Comparison of ENCODE assay signal across 1 cellular context in the genomic region with DNA sequence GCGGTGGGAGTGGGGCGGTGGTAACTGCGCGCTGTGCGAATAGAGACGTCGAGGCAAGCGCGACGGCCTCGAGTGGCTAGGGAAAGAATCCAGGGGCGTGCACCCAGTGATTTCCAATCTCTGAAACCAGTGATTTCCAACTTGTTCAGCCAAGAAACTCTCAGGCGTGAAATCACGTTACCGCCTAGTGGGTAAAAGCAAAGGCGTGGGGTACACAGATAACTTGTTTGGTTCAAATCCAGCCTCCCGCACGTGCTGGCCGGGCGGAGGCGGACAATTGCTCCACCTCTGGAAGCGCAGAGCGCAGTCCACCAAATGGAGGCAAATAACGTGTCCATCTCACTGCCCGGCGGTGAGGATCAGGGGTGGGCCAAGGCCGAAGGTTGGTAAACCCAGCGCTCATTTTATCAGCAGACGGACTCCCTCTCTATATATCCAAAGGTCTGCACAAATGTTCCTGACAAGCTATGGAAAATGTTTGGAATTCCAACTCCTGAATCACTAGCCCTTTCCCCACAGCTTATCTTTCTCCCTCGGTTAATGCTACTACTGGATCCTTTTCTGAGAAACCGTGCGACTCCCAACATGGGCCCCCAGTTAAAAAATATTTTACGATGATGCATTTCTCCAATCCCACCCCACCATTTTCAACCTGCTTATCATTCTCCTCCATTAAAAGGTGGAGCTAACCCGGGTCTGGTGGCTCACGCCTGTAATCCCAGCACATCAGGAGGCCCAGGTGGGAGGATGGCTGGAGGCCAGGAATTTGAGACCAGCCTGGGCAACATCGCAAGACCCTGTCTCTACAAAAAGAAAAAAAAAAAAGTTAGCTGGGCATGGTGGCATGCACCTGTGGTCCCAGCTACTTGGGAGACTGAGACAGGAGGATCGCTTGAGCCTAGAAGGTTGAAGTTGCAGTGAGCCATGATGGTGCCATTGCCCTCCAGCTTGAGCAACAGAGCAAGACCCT.
A peak's percentile ranks its signal among the peaks of the same experiment; 100 is the strongest.
TF ChIP-seq lines count a peak whose summit lies in the region.

No MANE protein-coding gene starts in this region.

TF ChIP-seq in HepG2, 621 proteins besides CTCF, POLR2A, EP300 and RAD21 (continued from another document and continues in another):
- 0 out of 2 replicates have a peak, but pooled peaks have one; percentile 38 for TF ChIP-seq TERF1 (CRISPR knock-in tag; IDR thresholded peaks at IDR 0.05)
- TF ChIP-seq NR2C2 (CRISPR knock-in tag; IDR thresholded peaks at IDR 0.05; ENCODE audit: borderline replicate concordance): peak; percentile 49; the same call in 1 of the 2 replicates
- TF ChIP-seq ZC3H13 (CRISPR knock-in tag; IDR thresholded peaks at IDR 0.05): 0 out of 2 replicates have a peak, but pooled peaks have one; percentile 36
- TF ChIP-seq ADNP (CRISPR knock-in tag; IDR thresholded peaks at IDR 0.05): no peak
- peak; percentile 81 for TF ChIP-seq ZSCAN21 (CRISPR knock-in tag; IDR thresholded peaks at IDR 0.05; ENCODE audit: borderline replicate concordance)
- peak; percentile 39; the same call in 1 of the 2 replicates for TF ChIP-seq FOXA3 (CRISPR knock-in tag; IDR thresholded peaks at IDR 0.05)
- peak; percentile 61; the same call in 1 of the 2 replicates for TF ChIP-seq TBX2 (CRISPR knock-in tag; IDR thresholded peaks at IDR 0.05; ENCODE audit: borderline replicate concordance)
- no peak for TF ChIP-seq PLRG1 (conservative IDR thresholded peaks at IDR 0.05)
- no peak for TF ChIP-seq DDIT3 (CRISPR knock-in tag; IDR thresholded peaks at IDR 0.05)
- 0 out of 2 replicates have a peak, but pooled peaks have one; percentile 23 for TF ChIP-seq ESRRA (CRISPR knock-in tag; IDR thresholded peaks at IDR 0.05; ENCODE audit: low read depth)
- no peak for TF ChIP-seq ZNF773 (CRISPR knock-in tag; IDR thresholded peaks at IDR 0.05; ENCODE audit: borderline replicate concordance)
- TF ChIP-seq, protein P1, sequence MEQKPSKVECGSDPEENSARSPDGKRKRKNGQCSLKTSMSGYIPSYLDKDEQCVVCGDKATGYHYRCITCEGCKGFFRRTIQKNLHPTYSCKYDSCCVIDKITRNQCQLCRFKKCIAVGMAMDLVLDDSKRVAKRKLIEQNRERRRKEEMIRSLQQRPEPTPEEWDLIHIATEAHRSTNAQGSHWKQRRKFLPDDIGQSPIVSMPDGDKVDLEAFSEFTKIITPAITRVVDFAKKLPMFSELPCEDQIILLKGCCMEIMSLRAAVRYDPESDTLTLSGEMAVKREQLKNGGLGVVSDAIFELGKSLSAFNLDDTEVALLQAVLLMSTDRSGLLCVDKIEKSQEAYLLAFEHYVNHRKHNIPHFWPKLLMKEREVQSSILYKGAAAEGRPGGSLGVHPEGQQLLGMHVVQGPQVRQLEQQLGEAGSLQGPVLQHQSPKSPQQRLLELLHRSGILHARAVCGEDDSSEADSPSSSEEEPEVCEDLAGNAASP (CRISPR knock-in tag; IDR thresholded peaks at IDR 0.05; ENCODE audit: borderline replicate concordance): no peak
- TF ChIP-seq NCOA5 (CRISPR knock-in tag; IDR thresholded peaks at IDR 0.05): no peak
- TF ChIP-seq ZNF784 (CRISPR knock-in tag; IDR thresholded peaks at IDR 0.05; ENCODE audit: borderline replicate concordance): no peak
- no peak for TF ChIP-seq IRF2 (CRISPR knock-in tag; IDR thresholded peaks at IDR 0.05)
- peak; percentile 63 for TF ChIP-seq HOXA3 (CRISPR knock-in tag; IDR thresholded peaks at IDR 0.05)
- TF ChIP-seq ZFP36L2 (CRISPR knock-in tag; IDR thresholded peaks at IDR 0.05): no peak
- TF ChIP-seq, protein P2, sequence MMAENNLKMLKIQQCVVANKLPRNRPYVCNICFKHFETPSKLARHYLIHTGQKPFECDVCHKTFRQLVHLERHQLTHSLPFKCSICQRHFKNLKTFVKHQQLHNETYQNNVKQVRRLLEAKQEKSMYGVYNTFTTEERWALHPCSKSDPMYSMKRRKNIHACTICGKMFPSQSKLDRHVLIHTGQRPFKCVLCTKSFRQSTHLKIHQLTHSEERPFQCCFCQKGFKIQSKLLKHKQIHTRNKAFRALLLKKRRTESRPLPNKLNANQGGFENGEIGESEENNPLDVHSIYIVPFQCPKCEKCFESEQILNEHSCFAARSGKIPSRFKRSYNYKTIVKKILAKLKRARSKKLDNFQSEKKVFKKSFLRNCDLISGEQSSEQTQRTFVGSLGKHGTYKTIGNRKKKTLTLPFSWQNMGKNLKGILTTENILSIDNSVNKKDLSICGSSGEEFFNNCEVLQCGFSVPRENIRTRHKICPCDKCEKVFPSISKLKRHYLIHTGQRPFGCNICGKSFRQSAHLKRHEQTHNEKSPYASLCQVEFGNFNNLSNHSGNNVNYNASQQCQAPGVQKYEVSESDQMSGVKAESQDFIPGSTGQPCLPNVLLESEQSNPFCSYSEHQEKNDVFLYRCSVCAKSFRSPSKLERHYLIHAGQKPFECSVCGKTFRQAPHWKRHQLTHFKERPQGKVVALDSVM (CRISPR knock-in tag; IDR thresholded peaks at IDR 0.05): peak; percentile 92
- 0 out of 2 replicates have a peak, but pooled peaks have one; percentile 45 for TF ChIP-seq ZNF501 (CRISPR knock-in tag; IDR thresholded peaks at IDR 0.05)
- TF ChIP-seq NBN (conservative IDR thresholded peaks at IDR 0.05): no peak
- TF ChIP-seq TGIF2 (CRISPR knock-in tag; IDR thresholded peaks at IDR 0.05): peak; percentile 64; the same call in 1 of the 2 replicates
- TF ChIP-seq ZNF83 (CRISPR knock-in tag; IDR thresholded peaks at IDR 0.05; ENCODE audit: borderline replicate concordance): no peak
- no peak for TF ChIP-seq GRHL1 (CRISPR knock-in tag; conservative IDR thresholded peaks at IDR 0.05)
- peak; percentile 80; the same call in 1 of the 2 replicates for TF ChIP-seq NRL (CRISPR knock-in tag; IDR thresholded peaks at IDR 0.05; ENCODE audit: borderline replicate concordance)
- no peak for TF ChIP-seq SMARCC2 (IDR thresholded peaks at IDR 0.05)
- TF ChIP-seq ZNF720 (CRISPR knock-in tag; IDR thresholded peaks at IDR 0.05): no peak
- TF ChIP-seq ZNF207 (IDR thresholded peaks at IDR 0.05; ENCODE audit: borderline replicate concordance): no peak
- no peak for TF ChIP-seq EEA1 (CRISPR knock-in tag; IDR thresholded peaks at IDR 0.05; ENCODE audit: borderline replicate concordance)
- TF ChIP-seq MEIS1 (CRISPR knock-in tag; IDR thresholded peaks at IDR 0.05; ENCODE audit: borderline replicate concordance): no peak
- no peak for TF ChIP-seq TEF (CRISPR knock-in tag; IDR thresholded peaks at IDR 0.05)
- no peak for TF ChIP-seq ZNF616 (CRISPR knock-in tag; IDR thresholded peaks at IDR 0.05; ENCODE audit: low read depth)
- TF ChIP-seq SMARCE1 (IDR thresholded peaks at IDR 0.05; ENCODE audit: borderline replicate concordance): no peak
- TF ChIP-seq MIER3 (CRISPR knock-in tag; IDR thresholded peaks at IDR 0.05; ENCODE audit: borderline replicate concordance): no peak
- TF ChIP-seq, protein P3, sequence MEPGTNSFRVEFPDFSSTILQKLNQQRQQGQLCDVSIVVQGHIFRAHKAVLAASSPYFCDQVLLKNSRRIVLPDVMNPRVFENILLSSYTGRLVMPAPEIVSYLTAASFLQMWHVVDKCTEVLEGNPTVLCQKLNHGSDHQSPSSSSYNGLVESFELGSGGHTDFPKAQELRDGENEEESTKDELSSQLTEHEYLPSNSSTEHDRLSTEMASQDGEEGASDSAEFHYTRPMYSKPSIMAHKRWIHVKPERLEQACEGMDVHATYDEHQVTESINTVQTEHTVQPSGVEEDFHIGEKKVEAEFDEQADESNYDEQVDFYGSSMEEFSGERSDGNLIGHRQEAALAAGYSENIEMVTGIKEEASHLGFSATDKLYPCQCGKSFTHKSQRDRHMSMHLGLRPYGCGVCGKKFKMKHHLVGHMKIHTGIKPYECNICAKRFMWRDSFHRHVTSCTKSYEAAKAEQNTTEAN (CRISPR knock-in tag; conservative IDR thresholded peaks at IDR 0.05): no peak; the same call in 1 of the 2 replicates
- no peak for TF ChIP-seq FOXJ3 (CRISPR knock-in tag; IDR thresholded peaks at IDR 0.05; ENCODE audit: borderline replicate concordance)
- TF ChIP-seq KLF12 (CRISPR knock-in tag; IDR thresholded peaks at IDR 0.05; ENCODE audit: borderline replicate concordance): 0 out of 2 replicates have a peak, but pooled peaks have one; percentile 55
- no peak for TF ChIP-seq ZNF282 (IDR thresholded peaks at IDR 0.05; ENCODE audit: partially characterized antibody)
- TF ChIP-seq PAXIP1 (CRISPR knock-in tag; conservative IDR thresholded peaks at IDR 0.05): no peak; the same call in 1 of the 2 replicates
- no peak for TF ChIP-seq ZNF362 (CRISPR knock-in tag; IDR thresholded peaks at IDR 0.05; ENCODE audit: borderline replicate concordance)
- TF ChIP-seq ZFP1 (CRISPR knock-in tag; IDR thresholded peaks at IDR 0.05): no peak
- peak; percentile 79; the same call in 1 of the 2 replicates for TF ChIP-seq HNF1B (CRISPR knock-in tag; IDR thresholded peaks at IDR 0.05)
- no peak for TF ChIP-seq ZNF143 (CRISPR knock-in tag; IDR thresholded peaks at IDR 0.05)
- peak; percentile 39; the same call in 1 of the 2 replicates for TF ChIP-seq ZBTB7A (CRISPR knock-in tag; IDR thresholded peaks at IDR 0.05)
